Comparison of ENCODE assay signal across 1 cellular context in genomic region chr11:767238-767637, GRCh38.
TF ChIP-seq lines count a peak whose summit lies in the region.

No MANE protein-coding gene starts in this region.

TF ChIP-seq in endothelial cell of umbilical vein, 7 proteins besides CTCF, POLR2A, EP300 and RAD21:
- no peak for TF ChIP-seq POLR2AphosphoS5 (IDR thresholded peaks at IDR 0.05; ENCODE audit: insufficient read depth, low read depth, low read length)
